In genomic region chr3:124373524-124373923, GRCh38 we compare ENCODE assay signal across 1 cellular context.
TF ChIP-seq lines count a peak whose summit lies in the region.

No MANE protein-coding gene starts in this region.

TF ChIP-seq in GM23338, 12 proteins besides CTCF, POLR2A, EP300 and RAD21 (continued from another document):
- TF ChIP-seq ETS1 (IDR thresholded peaks at IDR 0.05): no peak
